ENCODE assay signal across 30 cellular contexts in the genomic region with DNA sequence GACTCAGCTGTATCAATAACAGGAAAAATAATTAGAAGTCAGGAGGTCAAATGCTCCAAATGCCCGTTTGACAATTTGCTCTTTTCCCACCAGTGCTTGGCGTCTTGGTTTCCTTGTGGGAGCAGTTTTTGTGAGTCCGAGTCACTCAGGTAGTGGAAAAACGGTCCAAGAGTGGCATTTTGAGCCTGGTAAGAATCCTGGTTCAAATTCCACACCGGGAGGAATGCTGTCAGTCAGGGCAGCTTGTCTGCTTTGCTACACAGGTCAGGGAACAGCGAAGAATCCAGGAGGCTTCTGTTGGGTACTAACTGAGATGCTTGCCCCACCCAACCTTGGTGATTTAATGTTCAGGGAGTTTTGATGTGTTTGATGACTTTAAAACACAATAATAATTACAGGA.
"Had no signal": no experiment of that assay in that cellular context is flagged by ENCODE, and none has a peak within 500 bp of the region (broad histone marks: within the 10 kb centered on the region; RNA-seq: fewer than 3 reads in every experiment).

No MANE protein-coding gene starts in this region.

- H3K9me3 Mint-ChIP-seq: activated B cell treated with CpG ODN at 0.5 μM for 24 hours; activated CD4-positive, alpha-beta T cell treated with anti-CD3 and anti-CD28 coated beads, Interleukin-2, amount 10 ng/mL, durations not matched to agents 24 days and 14 days; activated naive CD4-positive, alpha-beta T cell treated with anti-CD3 and anti-CD28 coated beads for 36 hours; activated T-cell treated with anti-CD3 and anti-CD28 coated beads, Interleukin-2, amount 50 U/mL, for 4 hours had no signal

- H3K4me3 Mint-ChIP-seq: activated B cell treated with CpG ODN at 0.5 μM for 24 hours; activated CD4-positive, alpha-beta T cell treated with anti-CD3 and anti-CD28 coated beads, Interleukin-2, amount 10 ng/mL, durations not matched to agents 24 days and 14 days; activated naive CD4-positive, alpha-beta T cell treated with anti-CD3 and anti-CD28 coated beads for 36 hours; activated naive CD8-positive, alpha-beta T cell; activated T-cell treated with anti-CD3 and anti-CD28 coated beads, Interleukin-2, amount 50 U/mL, for 4 hours; T-helper 17 cell had no signal

- H3K4me1 ChIP-seq: Peyer's patch had no signal

- H3K27ac ChIP-seq: brain microvascular endothelial cell, Peyer's patch, RWPE1 had no signal

- H3K27me3 ChIP-seq: brain microvascular endothelial cell, MG63, Peyer's patch had no signal

- H3K36me3 Mint-ChIP-seq: activated naive CD8-positive, alpha-beta T cell had no signal

- DNase-seq: activated B cell treated with CpG ODN at 0.5 μM for 24 hours; activated CD4-positive, alpha-beta T cell treated with anti-CD3 and anti-CD28 coated beads for 1 hour; activated CD4-positive, alpha-beta T cell treated with anti-CD3 and anti-CD28 coated beads, Interleukin-2, amount 10 ng/mL, durations not matched to agents 24 days and 14 days; activated CD4-positive, alpha-beta T cell treated with anti-CD3 and anti-CD28 coated beads, Interleukin-2, amount 50 U/mL, for 48 hours; activated CD8-positive, alpha-beta memory T cell treated with anti-CD3 and anti-CD28 coated beads for 24 hours; activated gamma-delta T cell; activated naive CD4-positive, alpha-beta T cell treated with anti-CD3 and anti-CD28 coated beads for 36 hours; activated T-cell treated with anti-CD3 and anti-CD28 coated beads, Interleukin-2, amount 50 U/mL, for 4 hours; amygdala; brain microvascular endothelial cell; MG63; MV-4-11; NCI-H1092 treated with DMSO at 0.1 percent for 48 hours; NCI-H1417 treated with DMSO at 0.1 percent for 48 hours; NCI-H1694; NCI-H2029; NCI-H2107; NCI-H2171 treated with DMSO at 0.1 percent for 48 hours; NCI-H226; NCI-H510A; NCI-H526 treated with DMSO at 0.1 percent for 48 hours; NCI-H82; NK-92 treated with Interleukin-12 subunit alpha and Interleukin-12 subunit beta, amount 100 ng/mL, for 24 hours; OCI-M1; Peyer's patch; SHP77; T-helper 17 cell; T-helper 9 cell had no signal

- H3K9me3 ChIP-seq: MG63, Peyer's patch had no signal

- H3K27ac Mint-ChIP-seq: activated B cell treated with CpG ODN at 0.5 μM for 24 hours; activated CD4-positive, alpha-beta T cell treated with anti-CD3 and anti-CD28 coated beads, Interleukin-2, amount 10 ng/mL, durations not matched to agents 24 days and 14 days; activated naive CD4-positive, alpha-beta T cell treated with anti-CD3 and anti-CD28 coated beads for 36 hours; activated naive CD8-positive, alpha-beta T cell; T-helper 17 cell had no signal

- H3K4me3 ChIP-seq: MG63, Peyer's patch had no signal

- ATAC-seq: activated T-cell treated with anti-CD3 and anti-CD28 coated beads, Interleukin-2, amount 50 U/mL, for 4 hours; T-helper 17 cell had no signal

- H3K36me3 ChIP-seq: brain microvascular endothelial cell, MG63, Peyer's patch had no signal

- H3K4me1 Mint-ChIP-seq: activated B cell treated with CpG ODN at 0.5 μM for 24 hours; activated CD4-positive, alpha-beta T cell treated with anti-CD3 and anti-CD28 coated beads, Interleukin-2, amount 10 ng/mL, durations not matched to agents 24 days and 14 days; T-helper 17 cell had no signal
